In the genomic region with DNA sequence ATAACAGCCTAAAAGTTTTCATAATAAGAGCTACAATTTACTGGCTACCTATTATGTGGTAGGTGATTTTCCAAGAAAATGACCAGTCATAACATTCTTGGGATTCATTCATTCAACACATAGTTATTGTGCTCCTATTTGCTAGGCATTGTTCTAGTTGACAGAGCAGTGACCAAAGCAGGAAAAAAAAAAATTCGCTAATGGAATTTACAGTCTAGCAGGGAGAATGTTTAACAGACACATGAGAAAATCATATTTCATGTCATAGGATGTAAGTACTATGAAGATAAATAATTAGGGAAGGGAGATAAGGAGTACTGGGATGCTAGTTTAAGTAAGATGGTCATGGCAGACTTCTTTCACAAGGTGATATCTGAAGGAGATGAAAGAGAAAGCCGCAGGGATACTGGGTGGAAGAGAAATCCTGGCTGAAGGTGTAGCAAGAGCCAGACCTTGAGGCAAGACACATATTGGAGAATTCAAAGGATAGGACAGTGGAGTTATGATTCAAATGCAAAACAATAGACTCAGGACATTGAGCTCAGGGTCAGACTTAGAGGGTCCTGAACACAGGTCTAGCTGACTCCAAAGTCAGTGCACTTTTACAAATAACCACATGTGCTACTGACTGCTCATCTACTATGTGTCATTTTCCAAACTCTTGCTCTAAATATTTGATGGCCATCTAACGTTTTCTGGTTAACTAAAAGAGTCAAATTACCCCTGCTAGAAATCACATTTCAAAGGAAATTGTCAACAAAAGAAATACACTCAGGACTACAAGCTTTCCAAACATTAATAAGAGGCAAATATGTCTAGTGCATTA, we compare ENCODE assay signal across 1 cellular context.
TF ChIP-seq lines count a peak whose summit lies in the region.

No MANE protein-coding gene starts in this region.

TF ChIP-seq in IMR-90, 13 proteins besides CTCF, POLR2A, EP300 and RAD21 (continued from another document):
- TF ChIP-seq MXI1 (IDR thresholded peaks at IDR 0.05; ENCODE audit: borderline replicate concordance, low read depth, low read length), result no peak
- TF ChIP-seq USF2 (IDR thresholded peaks at IDR 0.05; ENCODE audit: low read depth, low read length), result no peak
- no peak for TF ChIP-seq CHD1 (IDR thresholded peaks at IDR 0.05; ENCODE audit: low read depth, low read length)
- TF ChIP-seq, protein P1, sequence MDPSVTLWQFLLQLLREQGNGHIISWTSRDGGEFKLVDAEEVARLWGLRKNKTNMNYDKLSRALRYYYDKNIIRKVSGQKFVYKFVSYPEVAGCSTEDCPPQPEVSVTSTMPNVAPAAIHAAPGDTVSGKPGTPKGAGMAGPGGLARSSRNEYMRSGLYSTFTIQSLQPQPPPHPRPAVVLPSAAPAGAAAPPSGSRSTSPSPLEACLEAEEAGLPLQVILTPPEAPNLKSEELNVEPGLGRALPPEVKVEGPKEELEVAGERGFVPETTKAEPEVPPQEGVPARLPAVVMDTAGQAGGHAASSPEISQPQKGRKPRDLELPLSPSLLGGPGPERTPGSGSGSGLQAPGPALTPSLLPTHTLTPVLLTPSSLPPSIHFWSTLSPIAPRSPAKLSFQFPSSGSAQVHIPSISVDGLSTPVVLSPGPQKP (IDR thresholded peaks at IDR 0.05; ENCODE audit: borderline replicate concordance, low read depth, low read length), result no peak
TF ChIP-seq in IMR-90: peak in this region for 0.
